ENCODE assay signal across 8 cellular contexts in the genomic region with DNA sequence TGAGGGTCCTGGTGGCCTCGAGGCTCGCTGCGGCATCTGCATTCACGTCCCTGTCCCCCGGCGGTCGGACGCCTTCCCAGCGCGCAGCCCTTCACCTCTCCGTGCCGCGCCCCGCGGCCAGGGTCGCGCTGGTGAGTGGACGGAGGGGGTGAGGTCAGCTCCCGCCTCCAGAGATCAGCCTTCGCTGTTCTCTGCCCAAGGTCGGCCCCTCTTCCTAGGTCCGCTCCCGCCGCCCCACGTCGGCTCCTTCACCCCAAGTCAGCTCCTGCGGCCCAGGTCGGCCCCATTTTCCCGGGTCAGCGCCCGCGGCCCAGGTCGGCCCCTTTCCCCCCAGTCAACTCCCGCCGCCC. TPM values are rescaled to one million over a fixed set of nuclear protein-coding genes. Genes with fewer than 3 reads are reported as not detected.
A peak's percentile ranks its signal among the peaks of the same experiment; 100 is the strongest.
DNase-seq lines count a peak whose midpoint lies in the region; ATAC-seq and TF ChIP-seq lines count a peak whose summit lies in the region.
"Not testable (repeated sequence)": the region's sequence is repeated elsewhere in the genome, so short reads cannot be mapped to it uniquely, and the experiment has no call there.

No MANE protein-coding gene starts in this region.

- H3K36me3 Mint-ChIP-seq in Caco-2 (ENCODE audit: insufficient read depth, unreplicated experiment); activated CD8-positive, alpha-beta T cell treated with anti-CD3 and anti-CD28 coated beads, Interleukin-2, amount 10 ng/mL, durations not matched to agents 7 days and 5 days (ENCODE audit: low read depth); stimulated activated memory B cell treated with anti-CD40 and anti-IgM and Interleukin-4, amounts not matched to agents 10 μg/mL and 1 μg/mL and 100 μg/mL, for 72 hours: not testable (repeated sequence)

- H3K4me1 ChIP-seq in Caco-2: not testable (repeated sequence)

- H3K27me3 ChIP-seq in Caco-2 (replicated peaks; ENCODE audit: control insufficient read depth, insufficient read depth, low read length): not testable (repeated sequence)

- H3K27me3 Mint-ChIP-seq in Caco-2 (ENCODE audit: insufficient read depth, unreplicated experiment); activated CD8-positive, alpha-beta T cell treated with anti-CD3 and anti-CD28 coated beads, Interleukin-2, amount 10 ng/mL, durations not matched to agents 7 days and 5 days (ENCODE audit: low read depth); stimulated activated memory B cell treated with anti-CD40 and anti-IgM and Interleukin-4, amounts not matched to agents 10 μg/mL and 1 μg/mL and 100 μg/mL, for 72 hours: not testable (repeated sequence)

- POLR2A ChIA-PET in Caco-2 (lab: Charles Lee); activated CD8-positive, alpha-beta T cell treated with anti-CD3 and anti-CD28 coated beads, Interleukin-2, amount 10 ng/mL, durations not matched to agents 7 days and 5 days (lab: Charles Lee): not testable (repeated sequence)

- intact Hi-C loops in Caco-2 (cut with micrococcal nuclease; ENCODE audit: unreplicated experiment); left colon (cut with DNase I, micrococcal nuclease): not testable (repeated sequence)

- not testable (repeated sequence) for H3K4me1 Mint-ChIP-seq in Caco-2 (ENCODE audit: low read depth, unreplicated experiment); activated CD8-positive, alpha-beta T cell treated with anti-CD3 and anti-CD28 coated beads, Interleukin-2, amount 10 ng/mL, durations not matched to agents 7 days and 5 days (ENCODE audit: low read depth); stimulated activated memory B cell treated with anti-CD40 and anti-IgM and Interleukin-4, amounts not matched to agents 10 μg/mL and 1 μg/mL and 100 μg/mL, for 72 hours

- not testable (repeated sequence) for H3K9me3 Mint-ChIP-seq in Caco-2 (ENCODE audit: unreplicated experiment); activated CD8-positive, alpha-beta T cell treated with anti-CD3 and anti-CD28 coated beads, Interleukin-2, amount 10 ng/mL, durations not matched to agents 7 days and 5 days (ENCODE audit: insufficient read depth); stimulated activated memory B cell treated with anti-CD40 and anti-IgM and Interleukin-4, amounts not matched to agents 10 μg/mL and 1 μg/mL and 100 μg/mL, for 72 hours

- peak overlapping the region; percentile 31 for H3K4me3 ChIP-seq in Caco-2 (ENCODE audit: low read depth, low read length)
- peak overlapping the region; percentile 35 for H3K4me3 ChIP-seq in epithelial cell of esophagus (ENCODE audit: low read length)

- ATAC-seq in GM21390 (IDR thresholded peaks at IDR 0.05; ENCODE audit: unreplicated experiment): peak; percentile 31
- ATAC-seq in HG02759 (IDR thresholded peaks at IDR 0.05; ENCODE audit: unreplicated experiment): peak; percentile 4
- peak; percentile 25 for ATAC-seq in HG03571 (IDR thresholded peaks at IDR 0.05; ENCODE audit: unreplicated experiment)
- ATAC-seq in activated CD8-positive, alpha-beta T cell treated with anti-CD3 and anti-CD28 coated beads, Interleukin-2, amount 10 ng/mL, durations not matched to agents 7 days and 5 days: peak; percentile 18
- ATAC-seq in left colon: peak; percentile 18
- not testable (repeated sequence) for ATAC-seq in stimulated activated memory B cell treated with anti-CD40 and anti-IgM and Interleukin-4, amounts not matched to agents 10 μg/mL and 1 μg/mL and 100 μg/mL, for 72 hours

- CTCF ChIA-PET in Caco-2 (lab: Charles Lee); activated CD8-positive, alpha-beta T cell treated with anti-CD3 and anti-CD28 coated beads, Interleukin-2, amount 10 ng/mL, durations not matched to agents 7 days and 5 days (lab: Charles Lee): not testable (repeated sequence)

- DNase-seq in Caco-2; activated CD8-positive, alpha-beta T cell treated with anti-CD3 and anti-CD28 coated beads, Interleukin-2, amount 10 ng/mL, durations not matched to agents 7 days and 5 days; epithelial cell of esophagus (ENCODE audit: low read depth); left colon: not testable (repeated sequence)

- not testable (repeated sequence) for H3K27ac Mint-ChIP-seq in Caco-2 (ENCODE audit: unreplicated experiment); activated CD8-positive, alpha-beta T cell treated with anti-CD3 and anti-CD28 coated beads, Interleukin-2, amount 10 ng/mL, durations not matched to agents 7 days and 5 days; stimulated activated memory B cell treated with anti-CD40 and anti-IgM and Interleukin-4, amounts not matched to agents 10 μg/mL and 1 μg/mL and 100 μg/mL, for 72 hours

- H3K36me3 ChIP-seq in Caco-2 (ENCODE audit: control insufficient read depth, insufficient read depth, low read length): not testable (repeated sequence)

- H3K9me3 ChIP-seq in Caco-2: not testable (repeated sequence)

- not testable (repeated sequence) for TF ChIP-seq CTCF in Caco-2 (IDR thresholded peaks at IDR 0.05; ENCODE audit: insufficient read depth in 1 of 2, low read depth in 1 of 2, low read length in 1 of 2, severe bottlenecking in 1 of 2, unreplicated experiment in 1 of 2); epithelial cell of esophagus (IDR thresholded peaks at IDR 0.05; ENCODE audit: insufficient read depth, low read depth, low read length, missing control alignments)

- not testable (repeated sequence) for BruUV-seq in Caco-2 (replicated peaks; lab: Mats Ljungman, UMichigan)

- peak overlapping the region; percentile 35 for H3K4me3 Mint-ChIP-seq in Caco-2 (ENCODE audit: unreplicated experiment)
- not testable (repeated sequence) for H3K4me3 Mint-ChIP-seq in activated CD8-positive, alpha-beta T cell treated with anti-CD3 and anti-CD28 coated beads, Interleukin-2, amount 10 ng/mL, durations not matched to agents 7 days and 5 days
- peak overlapping the region; percentile 39 for H3K4me3 Mint-ChIP-seq in stimulated activated memory B cell treated with anti-CD40 and anti-IgM and Interleukin-4, amounts not matched to agents 10 μg/mL and 1 μg/mL and 100 μg/mL, for 72 hours

RNA-seq across cellular contexts. Expression of gene GATD3, which starts 0.2 kb away (rescaled TPM):
- total RNA-seq in Caco-2 (2022) (59.7 and 67.8 TPM in 2 replicates), left colon (10 to 100 TPM; 13.1 to 17.5 TPM)
- total RNA-seq in activated CD8-positive, alpha-beta T cell treated with anti-CD3 and anti-CD28 coated beads, Interleukin-2, amount 10 ng/mL, durations not matched to agents 7 days and 5 days: 10 to 100 TPM in 1 of 2 experiments, 1 to 10 TPM in 1; 8.2 to 10.6 TPM

RNA-seq across cellular contexts. Expression of gene PWP2, which starts 26.5 kb away (rescaled TPM):
- total RNA-seq in Caco-2 (2022) (30.6 and 31.8 TPM in 2 replicates), left colon (1 to 10 TPM; 1.7 to 7.2 TPM)
- total RNA-seq in activated CD8-positive, alpha-beta T cell treated with anti-CD3 and anti-CD28 coated beads, Interleukin-2, amount 10 ng/mL, durations not matched to agents 7 days and 5 days: 1 to 10 TPM; 2.9 to 8.0 TPM
